In genomic region chr14:31197671-31198070, GRCh38 we compare ENCODE assay signal across 32 cellular contexts. TPM values are rescaled to one million over a fixed set of nuclear protein-coding genes. Genes with fewer than 3 reads are reported as not detected.
A peak's percentile ranks its signal among the peaks of the same experiment; 100 is the strongest.
DNase-seq lines count a peak whose midpoint lies in the region; ATAC-seq and TF ChIP-seq lines count a peak whose summit lies in the region.
"Had no signal": no experiment of that assay in that cellular context is flagged by ENCODE, and none has a peak within 500 bp of the region (broad histone marks: within the 10 kb centered on the region; RNA-seq: fewer than 3 reads in every experiment).

No MANE protein-coding gene starts in this region.

- H4K20me1 ChIP-seq in mammary epithelial cell (ENCODE audit: insufficient read depth, low read length), result no peaks in the 10 kb centered on the region

- peaks cover 6% of the 10 kb centered on the region for H3K36me3 ChIP-seq in mammary epithelial cell (ENCODE audit: insufficient read depth, low read length)

- H3K27me3 Mint-ChIP-seq in CD4-positive, alpha-beta T cell, result no peaks in the 10 kb centered on the region
- H3K27me3 Mint-ChIP-seq in Calu3 (ENCODE audit: unreplicated experiment), result no peaks in the 10 kb centered on the region
- H3K27me3 Mint-ChIP-seq in activated CD8-positive, alpha-beta T cell treated with anti-CD3 and anti-CD28 coated beads, Interleukin-2, amount 10 ng/mL, durations not matched to agents 7 days and 5 days (ENCODE audit: low read depth), result no peaks in the 10 kb centered on the region
- H3K27me3 Mint-ChIP-seq in endothelial cell (ENCODE audit: unreplicated experiment), result peaks cover 6% of the 10 kb centered on the region
- H3K27me3 Mint-ChIP-seq: activated CD4-positive, alpha-beta T cell treated with anti-CD3 and anti-CD28 coated beads, Interleukin-2, amount 10 ng/mL, durations not matched to agents 7 days and 5 days; T-cell; type B pancreatic cell had no signal

- H3K4me1 Mint-ChIP-seq in CD4-positive, alpha-beta T cell (ENCODE audit: low read depth), result peaks cover 69% of the 10 kb centered on the region
- H3K4me1 Mint-ChIP-seq in Calu3 (ENCODE audit: low read depth, unreplicated experiment) (peaks cover 39% of the 10 kb centered on the region), endothelial cell (ENCODE audit: unreplicated experiment) (peaks cover 27% of the 10 kb centered on the region)
- H3K4me1 Mint-ChIP-seq in activated CD8-positive, alpha-beta T cell treated with anti-CD3 and anti-CD28 coated beads, Interleukin-2, amount 10 ng/mL, durations not matched to agents 7 days and 5 days (ENCODE audit: low read depth), result peaks cover 39% of the 10 kb centered on the region

- whole genome bisulfite sequencing in mammary epithelial cell (ENCODE audit: low coverage, missing lambda C conversion rate), result 100% methylated on average over 1 of the region's 1 CpG

- intact Hi-C loops in CD4-positive, alpha-beta T cell (cut with DNase I, micrococcal nuclease), result no loop called here
- intact Hi-C loops in Calu3 (cut with micrococcal nuclease; ENCODE audit: unreplicated experiment) (no loop called here), mammary epithelial cell (cut with micrococcal nuclease) (no loop called here)

- H3K4me3 ChIP-seq in mammary epithelial cell (replicated peaks in 1 of 3; ENCODE audit: insufficient read depth in 1 of 3, low read depth in 2 of 3, low read length in 3 of 3), result no peak overlapping the region
- H3K4me3 ChIP-seq: coronary artery, esophagus squamous epithelium, GM23338, hepatocyte, left ventricle myocardium inferior, sigmoid colon had no signal

- POLR2A ChIA-PET in CD4-positive, alpha-beta T cell (lab: Charles Lee), result interaction anchor here (3.2 kb wide), 1 partner anchor 10 kb away, joined by 13 read pairs; the partner anchor contains the start of gene HECTD1
- POLR2A ChIA-PET in activated CD8-positive, alpha-beta T cell treated with anti-CD3 and anti-CD28 coated beads, Interleukin-2, amount 10 ng/mL, durations not matched to agents 7 days and 5 days (lab: Charles Lee), result no interaction called here

- BruUV-seq in Calu3 (replicated peaks; lab: Mats Ljungman, UMichigan) (no TSS peak), mammary epithelial cell (replicated peaks; lab: Mats Ljungman, UMichigan) (no TSS peak)

- H3K27ac Mint-ChIP-seq in CD4-positive, alpha-beta T cell, result peak overlapping the region; percentile 1
- peak overlapping the region; percentile 5 for H3K27ac Mint-ChIP-seq in Calu3 (ENCODE audit: unreplicated experiment)
- peak overlapping the region; percentile 23 for H3K27ac Mint-ChIP-seq in activated CD8-positive, alpha-beta T cell treated with anti-CD3 and anti-CD28 coated beads, Interleukin-2, amount 10 ng/mL, durations not matched to agents 7 days and 5 days
- no peak overlapping the region for H3K27ac Mint-ChIP-seq in endothelial cell (ENCODE audit: unreplicated experiment)
- H3K27ac Mint-ChIP-seq: activated CD4-positive, alpha-beta T cell treated with anti-CD3 and anti-CD28 coated beads, Interleukin-2, amount 10 ng/mL, durations not matched to agents 7 days and 5 days; CD8-positive, alpha-beta T cell; endodermal cell; GM23338; type B pancreatic cell had no signal

- in situ Hi-C loops in mammary epithelial cell (cut with MboI; ENCODE audit: low sequenced_read_pairs in 2 of 2), result no loop called here

- no peak for DNase-seq in CD4-positive, alpha-beta T cell
- DNase-seq in Calu3 (no peak), endothelial cell (ENCODE audit: low spot score) (no peak), NCI-H2171 treated with DMSO at 0.1 percent for 48 hours (lab: John Stamatoyannopoulos, UW) (no peak), mammary epithelial cell (no peak), NCI-H1930 (lab: John Stamatoyannopoulos, UW) (no peak)
- no peak for DNase-seq in activated CD8-positive, alpha-beta T cell treated with anti-CD3 and anti-CD28 coated beads, Interleukin-2, amount 10 ng/mL, durations not matched to agents 7 days and 5 days
- DNase-seq: activated CD4-positive, alpha-beta T cell treated with anti-CD3 and anti-CD28 coated beads, Interleukin-2, amount 10 ng/mL, durations not matched to agents 7 days and 5 days; activated CD8-positive, alpha-beta memory T cell treated with anti-CD3 and anti-CD28 coated beads, Interleukin-2, amount 50 U/mL, for 4 hours; activated effector memory CD4-positive, alpha-beta T cell treated with anti-CD3 and anti-CD28 coated beads, Interleukin-2, amount 50 U/mL, for 16 hours; CD8-positive, alpha-beta T cell; DMS153; endodermal cell; esophagus squamous epithelium; KG1; left ventricle myocardium inferior; MM.1S; NCI-H1436; NCI-H2171; NCI-H524; NK-92 treated with Interleukin-12 subunit alpha and Interleukin-12 subunit beta, amount 100 ng/mL, for 24 hours; posterior cingulate gyrus; SIG-M5; sigmoid colon; stimulated activated CD4-positive, alpha-beta T cell treated with anti-CD3 and anti-CD28 coated beads, Interleukin-15, amount 100 ng/mL, for 24 hours; T-cell had no signal

- H3K27me3 ChIP-seq in CD4-positive, alpha-beta T cell (ENCODE audit: control insufficient read depth, insufficient read depth, low read length), result no peaks in the 10 kb centered on the region
- H3K27me3 ChIP-seq in mammary epithelial cell (ENCODE audit: insufficient read depth, low read length), result no peaks in the 10 kb centered on the region
- H3K27me3 ChIP-seq: esophagus squamous epithelium, hepatocyte, sigmoid colon had no signal

- TF ChIP-seq CTCF in CD4-positive, alpha-beta T cell (IDR thresholded peaks at IDR 0.05), result no peak
- no peak for TF ChIP-seq CTCF in Calu3 (IDR thresholded peaks at IDR 0.05; ENCODE audit: unreplicated experiment)
- TF ChIP-seq CTCF in endothelial cell (IDR thresholded peaks at IDR 0.05; ENCODE audit: unreplicated experiment), result no peak
- TF ChIP-seq CTCF in mammary epithelial cell (conservative IDR thresholded peaks at IDR 0.05 in 1 of 2, IDR thresholded peaks at IDR 0.05 in 1 of 2; ENCODE audit: extremely low read depth in 1 of 2, insufficient read depth in 1 of 2, low read depth in 1 of 2, low read length in 2 of 2), result no peak

- no peak overlapping the region for H3K9ac ChIP-seq in mammary epithelial cell (ENCODE audit: insufficient read depth, low read length)

- H3K4me2 ChIP-seq in mammary epithelial cell (ENCODE audit: insufficient read depth, low read depth, low read length), result no peak overlapping the region
- H3K4me2 ChIP-seq: GM23338, hepatocyte had no signal

- ATAC-seq in CD4-positive, alpha-beta T cell (ENCODE audit: poor library complexity), result no peak
- ATAC-seq in activated CD8-positive, alpha-beta T cell treated with anti-CD3 and anti-CD28 coated beads, Interleukin-2, amount 10 ng/mL, durations not matched to agents 7 days and 5 days, result no peak
- ATAC-seq: CD8-positive, alpha-beta T cell; GM23338; Panc1; T-cell had no signal

- dilution Hi-C loops in mammary epithelial cell (cut with HindIII; ENCODE audit: low sequenced_read_pairs), result no loop called here

- no peak overlapping the region for H3K27ac ChIP-seq in CD4-positive, alpha-beta T cell (ENCODE audit: low read depth, low read length)
- H3K27ac ChIP-seq in mammary epithelial cell (ENCODE audit: insufficient read depth, low read depth, low read length), result no peak overlapping the region
- H3K27ac ChIP-seq: coronary artery, esophagus squamous epithelium, hepatocyte, left ventricle myocardium inferior, sigmoid colon had no signal

- H3K4me1 ChIP-seq in mammary epithelial cell (ENCODE audit: insufficient read depth, low read length), result peaks cover 10% of the 10 kb centered on the region

- H3K9me3 Mint-ChIP-seq in CD4-positive, alpha-beta T cell, result no peaks in the 10 kb centered on the region
- H3K9me3 Mint-ChIP-seq in Calu3 (ENCODE audit: low read depth, unreplicated experiment), result no peaks in the 10 kb centered on the region
- no peaks in the 10 kb centered on the region for H3K9me3 Mint-ChIP-seq in activated CD8-positive, alpha-beta T cell treated with anti-CD3 and anti-CD28 coated beads, Interleukin-2, amount 10 ng/mL, durations not matched to agents 7 days and 5 days (ENCODE audit: insufficient read depth)
- no peaks in the 10 kb centered on the region for H3K9me3 Mint-ChIP-seq in endothelial cell (ENCODE audit: unreplicated experiment)
- H3K9me3 Mint-ChIP-seq: activated CD4-positive, alpha-beta T cell treated with anti-CD3 and anti-CD28 coated beads, Interleukin-2, amount 10 ng/mL, durations not matched to agents 7 days and 5 days; CD8-positive, alpha-beta T cell; endodermal cell; GM23338; neural crest cell; T-cell; type B pancreatic cell had no signal

- H3K79me2 ChIP-seq in mammary epithelial cell (ENCODE audit: insufficient read depth, low read length), result peaks cover 92% of the 10 kb centered on the region

- CTCF ChIA-PET in CD4-positive, alpha-beta T cell (lab: Charles Lee), result no interaction called here
- CTCF ChIA-PET in Calu3 (lab: Charles Lee) (no interaction called here), mammary epithelial cell (lab: Charles Lee; ENCODE audit: low non-redundant PET) (no interaction called here)
- CTCF ChIA-PET in activated CD8-positive, alpha-beta T cell treated with anti-CD3 and anti-CD28 coated beads, Interleukin-2, amount 10 ng/mL, durations not matched to agents 7 days and 5 days (lab: Charles Lee), result interaction anchor here (1.0 kb wide), 1 partner anchor 10 kb away, joined by 3 read pairs; the partner anchor contains the start of gene HECTD1

- H2AFZ ChIP-seq in mammary epithelial cell (ENCODE audit: low read depth, low read length), result no peak overlapping the region
- H2AFZ ChIP-seq: GM23338, hepatocyte had no signal

- H3K4me3 Mint-ChIP-seq in CD4-positive, alpha-beta T cell, result no peak overlapping the region
- H3K4me3 Mint-ChIP-seq in Calu3 (ENCODE audit: low read depth, unreplicated experiment) (no peak overlapping the region), endothelial cell (ENCODE audit: unreplicated experiment) (peak overlapping the region; percentile 3)
- no peak overlapping the region for H3K4me3 Mint-ChIP-seq in activated CD8-positive, alpha-beta T cell treated with anti-CD3 and anti-CD28 coated beads, Interleukin-2, amount 10 ng/mL, durations not matched to agents 7 days and 5 days
- H3K4me3 Mint-ChIP-seq: activated CD4-positive, alpha-beta T cell treated with anti-CD3 and anti-CD28 coated beads, Interleukin-2, amount 10 ng/mL, durations not matched to agents 7 days and 5 days; CD8-positive, alpha-beta T cell; endodermal cell; GM23338; neural crest cell; T-cell; type B pancreatic cell had no signal

- H3K36me3 Mint-ChIP-seq in CD4-positive, alpha-beta T cell (ENCODE audit: low read depth), result peaks cover 79% of the 10 kb centered on the region
- H3K36me3 Mint-ChIP-seq in Calu3 (ENCODE audit: insufficient read depth, unreplicated experiment) (peaks cover 16% of the 10 kb centered on the region), endothelial cell (ENCODE audit: low read depth, unreplicated experiment) (peaks cover 29% of the 10 kb centered on the region)
- H3K36me3 Mint-ChIP-seq in activated CD8-positive, alpha-beta T cell treated with anti-CD3 and anti-CD28 coated beads, Interleukin-2, amount 10 ng/mL, durations not matched to agents 7 days and 5 days (ENCODE audit: low read depth), result peaks cover 42% of the 10 kb centered on the region

- H3K9me3 ChIP-seq in CD4-positive, alpha-beta T cell (ENCODE audit: control insufficient read depth, low read length), result no peaks in the 10 kb centered on the region
- no peaks in the 10 kb centered on the region for H3K9me3 ChIP-seq in mammary epithelial cell (replicated peaks; ENCODE audit: insufficient read depth, low read length)
- H3K9me3 ChIP-seq: esophagus squamous epithelium, left ventricle myocardium inferior, sigmoid colon had no signal

RNA-seq across cellular contexts. Expression of gene HECTD1, which starts 9.9 kb away (rescaled TPM):
- total RNA-seq in CD4-positive, alpha-beta T cell, result 100 to 1,000 TPM; 162 to 168 TPM
- total RNA-seq in Calu3 (2022) (98.6 and 105 TPM in 2 replicates), endothelial cell (ENCODE audit: unreplicated experiment) (222 TPM), mammary epithelial cell (100 to 1,000 TPM; 120 to 162 TPM)
- 100 to 1,000 TPM in 1 of 2 experiments, 10 to 100 TPM in 1; 90.6 to 105 TPM for total RNA-seq in activated CD8-positive, alpha-beta T cell treated with anti-CD3 and anti-CD28 coated beads, Interleukin-2, amount 10 ng/mL, durations not matched to agents 7 days and 5 days
- 60.7 TPM for polyA plus RNA-seq in mammary epithelial cell
- 159 TPM for polyA minus RNA-seq in mammary epithelial cell
